ENCODE assay signal across 25 cellular contexts in the genomic region with DNA sequence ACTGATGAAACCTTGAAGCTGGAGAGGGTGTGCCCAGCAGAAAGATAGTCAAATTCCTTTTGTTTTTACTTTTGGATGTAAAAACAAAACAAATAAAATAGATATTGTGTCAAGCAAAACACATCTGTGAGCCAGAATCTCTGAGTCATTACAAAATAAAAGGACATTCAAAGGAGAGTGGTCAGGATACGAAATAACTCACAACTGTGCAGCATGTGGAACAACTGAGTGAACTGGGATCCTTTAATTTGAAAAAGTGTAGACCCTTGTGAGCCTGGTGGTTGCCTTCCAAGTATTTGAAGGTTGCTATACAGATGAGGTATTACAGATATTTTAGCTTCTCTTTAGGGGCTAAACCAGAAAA. TPM values are rescaled to one million over a fixed set of nuclear protein-coding genes. Genes with fewer than 3 reads are reported as not detected.
A peak's percentile ranks its signal among the peaks of the same experiment; 100 is the strongest.
DNase-seq lines count a peak whose midpoint lies in the region; ATAC-seq, FAIRE-seq and TF ChIP-seq lines count a peak whose summit lies in the region.
"Had no signal": no experiment of that assay in that cellular context is flagged by ENCODE, and none has a peak within 500 bp of the region (broad histone marks: within the 10 kb centered on the region; RNA-seq: fewer than 3 reads in every experiment).

No MANE protein-coding gene starts in this region.

- no peaks in the 10 kb centered on the region for H3K9me2 ChIP-seq in OCI-LY7 (ENCODE audit: insufficient read depth, low read length)

- H3K36me3 ChIP-seq in right atrium auricular region (no peaks in the 10 kb centered on the region), astrocyte (ENCODE audit: insufficient read depth, low read length) (no peaks in the 10 kb centered on the region), left ventricle myocardium inferior (no peaks in the 10 kb centered on the region), mucosa of descending colon (ENCODE audit: low read depth) (no peaks in the 10 kb centered on the region), OCI-LY7 (ENCODE audit: insufficient read depth, low read length) (no peaks in the 10 kb centered on the region)
- H3K36me3 ChIP-seq: left lung, tibial artery had no signal

- ATAC-seq in Right ventricle myocardium inferior, result peak; percentile 62
- ATAC-seq in mucosa of descending colon, result no peak
- ATAC-seq: A549; activated CD4-positive, CD25-positive, alpha-beta regulatory T cell treated with anti-CD3 and anti-CD28 coated beads, Interleukin-2, amount 50 U/mL, for 24 hours; activated naive CD8-positive, alpha-beta T cell treated with anti-CD3 and anti-CD28 coated beads, Interleukin-2, amount 50 U/mL, for 24 hours; GM23338; left lung had no signal

- H3K4me3 Mint-ChIP-seq in astrocyte (ENCODE audit: unreplicated experiment), result no peak overlapping the region
- H3K4me3 Mint-ChIP-seq: activated naive CD8-positive, alpha-beta T cell treated with anti-CD3 and anti-CD28 coated beads, Interleukin-2, amount 50 U/mL, for 24 hours; CD4-positive, alpha-beta T cell; central memory CD8-positive, alpha-beta T cell; GM23338; IgD-negative memory B cell; naive B cell had no signal

- H3K9me3 Mint-ChIP-seq in astrocyte (ENCODE audit: unreplicated experiment), result no peaks in the 10 kb centered on the region
- H3K9me3 Mint-ChIP-seq: activated naive CD8-positive, alpha-beta T cell treated with anti-CD3 and anti-CD28 coated beads, Interleukin-2, amount 50 U/mL, for 24 hours; activated T-helper 2 cell treated with anti-CD3 and anti-CD28 coated beads, Interferon-gamma antibody, Interleukin-2, Interleukin-4, amounts not matched to agents 10 μg/mL and 5 μg/mL and 100 μg/mL, durations not matched to agents 14 hours and 24 hours and 36 hours; CD4-positive, alpha-beta T cell; GM23338; IgD-negative memory B cell; naive B cell had no signal

- no peaks in the 10 kb centered on the region for H3K79me2 ChIP-seq in astrocyte (ENCODE audit: insufficient read depth, low read length)
- H3K79me2 ChIP-seq in OCI-LY7 (ENCODE audit: insufficient read depth, low read depth, low read length), result no peaks in the 10 kb centered on the region

- CTCF ChIA-PET in OCI-LY7 (lab: Charles Lee; ENCODE audit: unreplicated experiment), result no interaction called here

- intact Hi-C loops in Right ventricle myocardium inferior (cut with DNase I) (no loop called here), left ventricle myocardium inferior (cut with micrococcal nuclease) (no loop called here), mucosa of descending colon (cut with DNase I, micrococcal nuclease) (no loop called here), OCI-LY7 (cut with micrococcal nuclease; ENCODE audit: unreplicated experiment) (no loop called here)

- H3K27ac ChIP-seq in right atrium auricular region, result peak overlapping the region in 1 of 2 donors; percentile 48
- H3K27ac ChIP-seq in astrocyte (ENCODE audit: low read depth, low read length), result no peak overlapping the region
- peak overlapping the region; percentile 61 for H3K27ac ChIP-seq in left ventricle myocardium inferior (replicated peaks)
- no peak overlapping the region for H3K27ac ChIP-seq in OCI-LY7 (ENCODE audit: low read depth, low read length, poor library complexity, severe bottlenecking)
- H3K27ac ChIP-seq: A549, left lung, tibial artery had no signal

- no peak for DNase-seq in Right ventricle myocardium inferior (ENCODE audit: missing footprints)
- no peak for DNase-seq in right atrium auricular region (ENCODE audit: low spot score)
- DNase-seq in astrocyte (ENCODE audit: low read depth), result peak; percentile 10
- DNase-seq in left ventricle myocardium inferior, result no peak
- DNase-seq in mucosa of descending colon, result no peak
- no peak for DNase-seq in GM19240 (ENCODE audit: insufficient read length, low spot score)
- DNase-seq in hepatic stellate cell (ENCODE audit: low spot score), result no peak
- DNase-seq in OCI-LY7 (ENCODE audit: low spot score), result no peak
- DNase-seq: activated naive CD8-positive, alpha-beta T cell treated with anti-CD3 and anti-CD28 coated beads, Interleukin-2, amount 50 U/mL, for 24 hours; CD4-positive, alpha-beta T cell; effector CD8-positive, alpha-beta T cell; left lung; naive B cell; NCI-H510A; SIG-M5; stimulated activated naive CD4-positive, alpha-beta T cell; tibial artery had no signal

- FAIRE-seq in astrocyte (lab: Jason Lieb, UNC), result no peak
- FAIRE-seq: A549, GM12891 had no signal

- H2AFZ ChIP-seq in astrocyte (ENCODE audit: low read depth, low read length) (no peak overlapping the region), OCI-LY7 (ENCODE audit: low read length) (no peak overlapping the region)
- H2AFZ ChIP-seq: GM23338 had no signal

- H3K9me3 ChIP-seq in right atrium auricular region (no peaks in the 10 kb centered on the region), astrocyte (ENCODE audit: insufficient read depth, low read depth, low read length) (no peaks in the 10 kb centered on the region), left ventricle myocardium inferior (replicated peaks) (no peaks in the 10 kb centered on the region), mucosa of descending colon (no peaks in the 10 kb centered on the region), OCI-LY7 (ENCODE audit: low read length) (no peaks in the 10 kb centered on the region)
- H3K9me3 ChIP-seq: A549, left lung, tibial artery had no signal

- H3K27me3 ChIP-seq in right atrium auricular region (no peaks in the 10 kb centered on the region), astrocyte (ENCODE audit: insufficient read depth, low read length) (no peaks in the 10 kb centered on the region), left ventricle myocardium inferior (ENCODE audit: low read depth) (no peaks in the 10 kb centered on the region)
- H3K27me3 ChIP-seq: left lung, tibial artery had no signal

- no peak overlapping the region for H3K27ac Mint-ChIP-seq in astrocyte (ENCODE audit: unreplicated experiment)
- H3K27ac Mint-ChIP-seq: activated naive CD8-positive, alpha-beta T cell treated with anti-CD3 and anti-CD28 coated beads, Interleukin-2, amount 50 U/mL, for 24 hours; activated T-helper 2 cell treated with anti-CD3 and anti-CD28 coated beads, Interferon-gamma antibody, Interleukin-2, Interleukin-4, amounts not matched to agents 10 μg/mL and 5 μg/mL and 100 μg/mL, durations not matched to agents 14 hours and 24 hours and 36 hours; CD4-positive, alpha-beta T cell; GM23338; IgD-negative memory B cell; naive B cell had no signal

- BruUV-seq in OCI-LY7 (replicated peaks; lab: Mats Ljungman, UMichigan), result no TSS peak

- no peaks in the 10 kb centered on the region for H4K20me1 ChIP-seq in astrocyte (ENCODE audit: insufficient read depth, low read length)
- no peaks in the 10 kb centered on the region for H4K20me1 ChIP-seq in OCI-LY7 (ENCODE audit: insufficient read depth, low read length)

- no peaks in the 10 kb centered on the region for H3K27me3 Mint-ChIP-seq in astrocyte (ENCODE audit: low read depth, unreplicated experiment)
- H3K27me3 Mint-ChIP-seq: activated naive CD8-positive, alpha-beta T cell treated with anti-CD3 and anti-CD28 coated beads, Interleukin-2, amount 50 U/mL, for 24 hours had no signal

- H3K4me2 ChIP-seq in astrocyte (ENCODE audit: low read length) (peak overlapping the region; percentile 42), OCI-LY7 (ENCODE audit: low read length) (no peak overlapping the region)
- H3K4me2 ChIP-seq: A549, GM23338 had no signal

- no peak overlapping the region for H3K9ac ChIP-seq in astrocyte (ENCODE audit: low read length)

- POLR2A ChIA-PET in OCI-LY7 (lab: Charles Lee), result no interaction called here

- TF ChIP-seq CTCF in right atrium auricular region (IDR thresholded peaks at IDR 0.05) (no peak), astrocyte (IDR thresholded peaks at IDR 0.05; ENCODE audit: insufficient read depth, low read depth, low read length) (no peak), left ventricle myocardium inferior (IDR thresholded peaks at IDR 0.05; ENCODE audit: borderline replicate concordance) (no peak), mucosa of descending colon (IDR thresholded peaks at IDR 0.05) (no peak), OCI-LY7 (conservative IDR thresholded peaks at IDR 0.05; ENCODE audit: low read length) (no peak)

- peaks cover 9% of the 10 kb centered on the region for H3K4me1 Mint-ChIP-seq in astrocyte (ENCODE audit: low read depth, unreplicated experiment)
- H3K4me1 Mint-ChIP-seq: activated naive CD8-positive, alpha-beta T cell treated with anti-CD3 and anti-CD28 coated beads, Interleukin-2, amount 50 U/mL, for 24 hours; central memory CD8-positive, alpha-beta T cell; GM23338; IgD-negative memory B cell; naive B cell had no signal

- H3K4me3 ChIP-seq in right atrium auricular region (no peak overlapping the region), astrocyte (ENCODE audit: insufficient read depth, low read depth, low read length) (no peak overlapping the region), left ventricle myocardium inferior (peak overlapping the region; percentile 4), mucosa of descending colon (no peak overlapping the region), OCI-LY7 (ENCODE audit: low read depth, low read length, poor library complexity, severe bottlenecking) (no peak overlapping the region)
- H3K4me3 ChIP-seq: A549, GM23338, left lung, tibial artery had no signal

- no peaks in the 10 kb centered on the region for H3K36me3 Mint-ChIP-seq in astrocyte (ENCODE audit: low read depth, unreplicated experiment)
- H3K36me3 Mint-ChIP-seq: naive B cell had no signal

- H3K4me1 ChIP-seq in right atrium auricular region (peaks cover 0 to 24% of the 10 kb centered on the region in 2 donors), astrocyte (ENCODE audit: insufficient read depth, low read length) (peaks cover 11% of the 10 kb centered on the region), left ventricle myocardium inferior (peaks cover 29% of the 10 kb centered on the region), mucosa of descending colon (ENCODE audit: low read depth) (no peaks in the 10 kb centered on the region), OCI-LY7 (ENCODE audit: insufficient read depth, low read length, poor library complexity, severe bottlenecking) (no peaks in the 10 kb centered on the region)
- H3K4me1 ChIP-seq: A549, left lung had no signal

RNA-seq across cellular contexts. Expression of gene KCNMB2, which starts 26.6 kb away (rescaled TPM):
- total RNA-seq in Right ventricle myocardium inferior, result 1.8 TPM
- 10 to 100 TPM in 1 of 2 donors, 1 to 10 TPM in 1; 2.8 to 18.2 TPM for total RNA-seq in right atrium auricular region
- not detected in 2 replicates for total RNA-seq in astrocyte
- 2.1 TPM for total RNA-seq in left ventricle myocardium inferior
- 1 to 10 TPM in 1 of 3 donors, under 1 TPM in 1, not detected in 1; 0.19 to 1.3 TPM for total RNA-seq in mucosa of descending colon
- not detected in 2 replicates for total RNA-seq in OCI-LY7 (2014; rRNA removed; shearing (Covaris generic))
- not detected in 2 replicates for total RNA-seq in OCI-LY7 (2022)
- total RNA-seq: activated T-helper 2 cell treated with anti-CD3 and anti-CD28 coated beads, Interferon-gamma antibody, Interleukin-2, Interleukin-4, amounts not matched to agents 10 μg/mL and 5 μg/mL and 100 μg/mL, durations not matched to agents 14 hours and 24 hours and 36 hours; CD4-positive, alpha-beta T cell; GM23338; posterior vena cava had no signal
